ENCODE assay signal across 9 cellular contexts in genomic region chr12:26269554-26270284, GRCh38.
"Had no signal": no experiment of that assay in that cellular context is flagged by ENCODE, and none has a peak within 500 bp of the region (broad histone marks: within the 10 kb centered on the region; RNA-seq: fewer than 3 reads in every experiment).

No MANE protein-coding gene starts in this region.

- H3K4me3 Mint-ChIP-seq: activated naive CD4-positive, alpha-beta T cell treated with anti-CD3 and anti-CD28 coated beads, Interleukin-2, amount 50 U/mL, for 24 hours; central memory CD8-positive, alpha-beta T cell; immature natural killer cell; stimulated activated effector memory CD8-positive, alpha-beta T cell treated with anti-CD3 and anti-CD28 coated beads, Interleukin-12 subunit alpha, Interleukin-12 subunit beta, amount 100 ng/mL, for 72 hours; type B pancreatic cell had no signal

- H3K36me3 Mint-ChIP-seq: activated naive CD4-positive, alpha-beta T cell treated with anti-CD3 and anti-CD28 coated beads, Interleukin-2, amount 50 U/mL, for 24 hours; immature natural killer cell; type B pancreatic cell had no signal

- H3K9me3 Mint-ChIP-seq: activated naive CD4-positive, alpha-beta T cell treated with anti-CD3 and anti-CD28 coated beads, Interleukin-2, amount 50 U/mL, for 24 hours; central memory CD8-positive, alpha-beta T cell; stimulated activated effector memory CD8-positive, alpha-beta T cell treated with anti-CD3 and anti-CD28 coated beads, Interleukin-12 subunit alpha, Interleukin-12 subunit beta, amount 100 ng/mL, for 72 hours; type B pancreatic cell had no signal

- ATAC-seq: stimulated activated effector memory CD8-positive, alpha-beta T cell treated with anti-CD3 and anti-CD28 coated beads, Interleukin-12 subunit alpha, Interleukin-12 subunit beta, amount 100 ng/mL, for 72 hours had no signal

- H3K4me1 Mint-ChIP-seq: activated naive CD4-positive, alpha-beta T cell treated with anti-CD3 and anti-CD28 coated beads, Interleukin-2, amount 50 U/mL, for 24 hours; central memory CD8-positive, alpha-beta T cell had no signal

- DNase-seq: activated CD4-positive, alpha-beta T cell treated with anti-CD3 and anti-CD28 coated beads, Interleukin-2, amount 50 U/mL, for 1 hour; dermis blood vessel endothelial cell; immature natural killer cell; mammary epithelial cell; T-helper 2 cell had no signal

- H3K27ac Mint-ChIP-seq: activated naive CD4-positive, alpha-beta T cell treated with anti-CD3 and anti-CD28 coated beads, Interleukin-2, amount 50 U/mL, for 24 hours; immature natural killer cell; stimulated activated effector memory CD8-positive, alpha-beta T cell treated with anti-CD3 and anti-CD28 coated beads, Interleukin-12 subunit alpha, Interleukin-12 subunit beta, amount 100 ng/mL, for 72 hours; type B pancreatic cell had no signal

- H3K27me3 Mint-ChIP-seq: activated naive CD4-positive, alpha-beta T cell treated with anti-CD3 and anti-CD28 coated beads, Interleukin-2, amount 50 U/mL, for 24 hours had no signal
